In the genomic region with DNA sequence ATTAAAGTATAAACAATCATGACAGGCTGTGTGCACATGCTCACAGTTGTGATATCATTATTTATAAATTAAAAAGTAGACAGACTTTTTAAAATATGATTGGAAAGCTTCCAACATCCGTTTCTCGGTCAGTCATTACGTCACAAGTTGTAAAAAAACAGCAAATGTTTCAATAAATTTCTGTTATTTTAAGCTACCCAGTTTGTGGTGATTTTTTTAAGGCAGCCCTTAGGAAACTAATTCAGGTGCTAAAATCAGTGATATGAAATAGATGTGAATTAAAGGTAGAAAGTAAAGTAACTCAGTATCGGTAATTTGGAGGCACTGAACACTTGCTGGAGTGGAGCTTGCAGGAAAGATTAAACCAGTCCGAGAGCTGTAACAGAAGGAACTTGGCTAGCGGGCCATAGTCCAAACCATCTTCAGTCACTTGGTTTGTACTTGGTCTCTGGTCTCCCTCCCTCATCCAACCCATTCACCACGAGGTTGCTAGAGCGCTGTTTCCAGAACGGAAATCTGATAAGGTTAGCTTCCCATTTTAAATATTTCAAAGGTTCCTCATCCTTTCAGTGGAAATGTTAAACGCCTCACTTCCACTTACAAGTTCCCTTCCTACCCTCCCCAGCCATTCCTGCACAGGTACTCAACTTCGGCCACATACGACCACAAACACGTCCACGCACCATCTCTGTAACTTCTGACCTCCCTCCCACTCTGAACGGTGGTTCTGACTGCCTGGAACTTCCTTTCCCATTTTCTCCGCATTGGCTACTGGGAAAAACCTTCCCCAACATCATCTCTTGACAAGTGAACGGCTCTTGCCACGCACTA, we compare ENCODE assay signal across 8 cellular contexts.
A peak's percentile ranks its signal among the peaks of the same experiment; 100 is the strongest.
DNase-seq lines count a peak whose midpoint lies in the region; ATAC-seq and TF ChIP-seq lines count a peak whose summit lies in the region.

No MANE protein-coding gene starts in this region.

- H3K9ac ChIP-seq in OCI-LY3 (ENCODE audit: low read length): peak overlapping the region; percentile 92
- H3K9ac ChIP-seq in iPS-15b (ENCODE audit: low read depth, low read length): peak overlapping the region; percentile 96

- no peaks in the 10 kb centered on the region for H3K9me3 ChIP-seq in OCI-LY3 (ENCODE audit: insufficient read depth, low read length)
- H3K9me3 ChIP-seq in iPS-15b (ENCODE audit: control insufficient read depth, insufficient read depth, low read length): no peaks in the 10 kb centered on the region

- H3K4me1 ChIP-seq in OCI-LY3 (ENCODE audit: low read length) (peaks cover 6% of the 10 kb centered on the region; the same call in 1 of the 2 replicates), iPS-15b (ENCODE audit: control insufficient read depth, insufficient read depth, low read length) (no peaks in the 10 kb centered on the region)

- H3K4me3 ChIP-seq in OCI-LY3 (ENCODE audit: low read length) (peak overlapping the region; percentile 98), iPS-15b (ENCODE audit: low read depth, low read length) (peak overlapping the region; percentile 99), skeletal muscle cell (ENCODE audit: low read depth, low read length) (peak overlapping the region; percentile 97)

- H3K27ac ChIP-seq in OCI-LY3 (ENCODE audit: low read length): peak overlapping the region; percentile 56

- H3K36me3 ChIP-seq in OCI-LY3 (replicated peaks; ENCODE audit: low read depth, low read length) (peaks cover 27% of the 10 kb centered on the region), iPS-15b (ENCODE audit: control insufficient read depth, insufficient read depth, low read length) (peaks cover 17% of the 10 kb centered on the region)

- peak; percentile 13 for DNase-seq in activated naive CD4-positive, alpha-beta T cell treated with Interleukin-2 at 50 U/mL for 16 hours
- no peak for DNase-seq in activated naive CD4-positive, alpha-beta T cell (lab: John Stamatoyannopoulos, UW)
- DNase-seq in astrocyte of the hippocampus (ENCODE audit: low read depth, low spot score) (peak; percentile 61), skeletal muscle cell (ENCODE audit: low read depth) (no peak), NCI-H2107 treated with DMSO at 0.1 percent for 48 hours (lab: John Stamatoyannopoulos, UW; ENCODE audit: unreplicated experiment) (no peak)

- H3K27me3 ChIP-seq in OCI-LY3 (ENCODE audit: low read depth, low read length) (no peaks in the 10 kb centered on the region), iPS-15b (ENCODE audit: control insufficient read depth, insufficient read depth, low read length) (no peaks in the 10 kb centered on the region)

- H4K20me1 ChIP-seq in OCI-LY3 (ENCODE audit: insufficient read depth, low read length): no peaks in the 10 kb centered on the region

- H3K4me2 ChIP-seq in OCI-LY3 (ENCODE audit: low read length): peak overlapping the region; percentile 61

- TF ChIP-seq CTCF in OCI-LY3 (IDR thresholded peaks at IDR 0.05; ENCODE audit: low read depth, low read length): no peak

- peak overlapping the region; percentile 90 for H2AFZ ChIP-seq in OCI-LY3 (ENCODE audit: low read depth, low read length)

- peaks cover 25% of the 10 kb centered on the region for H3K79me2 ChIP-seq in OCI-LY3 (ENCODE audit: low read length)

- ATAC-seq in HG02763 (IDR thresholded peaks at IDR 0.05; ENCODE audit: unreplicated experiment): peak; percentile 3

Comparison
In these comparisons a context has a peak if more than half of its experiments do, and no peak if none do; other contexts are left out.
1. DNase-seq: peak in activated naive CD4-positive, alpha-beta T cell treated with Interleukin-2 at 50 U/mL for 16 hours (single experiment) and astrocyte of the hippocampus (single experiment); none in activated naive CD4-positive, alpha-beta T cell (0 of 4), skeletal muscle cell (single experiment) and NCI-H2107 treated with DMSO at 0.1 percent for 48 hours (single experiment).
2. Peak in every context shown above with its lines, with median percentiles within 50 percentile points of each other: H3K4me3 ChIP-seq.